ENCODE assay signal across 35 cellular contexts in the genomic region with DNA sequence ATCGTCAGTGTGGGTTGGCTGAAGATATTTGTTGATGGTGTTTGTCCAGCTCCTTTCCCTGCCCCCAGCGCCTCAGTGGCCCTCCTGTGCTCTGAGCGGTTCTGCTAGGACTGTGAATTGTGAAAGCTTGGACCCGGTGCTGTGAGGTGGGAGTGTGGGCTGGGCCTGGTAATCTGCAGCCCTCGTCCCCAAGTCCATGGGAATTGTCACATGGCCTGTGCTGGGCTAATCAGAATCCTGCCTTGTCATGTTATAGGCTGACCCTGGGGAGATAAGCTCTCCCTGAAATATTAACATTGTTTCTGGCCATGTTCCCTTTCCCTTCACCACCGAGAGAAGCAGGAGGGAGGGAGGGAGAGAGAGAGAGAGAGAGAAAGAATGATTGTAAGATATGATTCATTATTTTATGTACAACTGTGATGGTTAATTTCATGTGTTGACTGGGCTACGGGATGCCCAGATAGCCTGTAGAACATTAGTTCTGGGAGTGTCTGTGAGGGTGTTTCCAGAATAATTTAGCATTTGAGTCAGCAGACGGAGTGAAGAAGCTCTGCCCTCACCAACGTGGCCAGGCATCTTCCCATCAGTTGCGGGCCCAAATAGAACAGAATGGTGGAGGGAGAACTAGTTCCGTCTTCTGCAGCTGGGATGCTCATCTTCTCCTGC.
"Had no signal": no experiment of that assay in that cellular context is flagged by ENCODE, and none has a peak within 500 bp of the region (broad histone marks: within the 10 kb centered on the region; RNA-seq: fewer than 3 reads in every experiment).

No MANE protein-coding gene starts in this region.

- H3K4me3 ChIP-seq: ascending aorta, body of pancreas, SJCRH30, SK-N-MC had no signal

- H3K27ac ChIP-seq: ascending aorta, body of pancreas, SJCRH30, SK-N-MC had no signal

- H3K36me3 Mint-ChIP-seq: activated CD4-positive, alpha-beta memory T cell treated with anti-CD3 and anti-CD28 coated beads for 36 hours; activated naive CD8-positive, alpha-beta T cell treated with anti-CD3 and anti-CD28 coated beads for 36 hours had no signal

- H3K36me3 ChIP-seq: ascending aorta, SJCRH30 had no signal

- H3K9me3 ChIP-seq: ascending aorta, body of pancreas had no signal

- H3K4me3 Mint-ChIP-seq: activated CD4-positive, alpha-beta memory T cell treated with anti-CD3 and anti-CD28 coated beads for 36 hours; activated naive CD8-positive, alpha-beta T cell treated with anti-CD3 and anti-CD28 coated beads for 36 hours had no signal

- ATAC-seq: activated CD4-positive, CD25-positive, alpha-beta regulatory T cell treated with anti-CD3 and anti-CD28 coated beads, Interleukin-2, amount 50 U/mL, for 24 hours; body of pancreas had no signal

- H3K9me3 Mint-ChIP-seq: activated CD4-positive, alpha-beta memory T cell treated with anti-CD3 and anti-CD28 coated beads for 36 hours; activated naive CD8-positive, alpha-beta T cell treated with anti-CD3 and anti-CD28 coated beads for 36 hours had no signal

- H3K4me1 Mint-ChIP-seq: activated naive CD8-positive, alpha-beta T cell treated with anti-CD3 and anti-CD28 coated beads for 36 hours had no signal

- DNase-seq: activated CD4-positive, alpha-beta memory T cell treated with anti-CD3 and anti-CD28 coated beads for 36 hours; activated CD4-positive, alpha-beta T cell treated with anti-CD3 and anti-CD28 coated beads for 4 hours; activated CD4-positive, alpha-beta T cell treated with anti-CD3 and anti-CD28 coated beads, Interleukin-2, amount 50 U/mL, for 1 hour; activated CD8-positive, alpha-beta memory T cell treated with anti-CD3 and anti-CD28 coated beads, Interleukin-2, amount 50 U/mL, for 4 hours; activated effector memory CD4-positive, alpha-beta T cell treated with Interleukin-2 at 50 U/mL for 16 hours; activated naive CD4-positive, alpha-beta T cell; activated naive CD4-positive, alpha-beta T cell treated with anti-CD3 and anti-CD28 coated beads, Interleukin-2, amount 50 U/mL, for 16 hours; activated naive CD8-positive, alpha-beta T cell treated with anti-CD3 and anti-CD28 coated beads for 36 hours; activated T-cell treated with anti-CD3 and anti-CD28 coated beads for 4 hours; activated T-cell treated with anti-CD3 and anti-CD28 coated beads, Interleukin-2, amount 50 U/mL, for 48 hours; amygdala; caudate nucleus; cerebellar nuclear complex; Kasumi-1; KBM-7; MM.1S; MV-4-11; NCI-H1092 treated with DMSO at 0.1 percent for 48 hours; NCI-H1417 treated with DMSO at 0.1 percent for 48 hours; NCI-H187 treated with DMSO at 0.1 percent for 48 hours; NCI-H2081; NCI-H2171 treated with DMSO at 0.1 percent for 48 hours; NCI-H2227 treated with DMSO at 0.1 percent for 48 hours; NCI-H446 treated with DMSO at 0.1 percent for 48 hours; NCI-H524; NCI-H748 treated with DMSO at 0.1 percent for 48 hours; NK-92 treated with Interleukin-12 subunit alpha and Interleukin-12 subunit beta, amount 100 ng/mL, for 24 hours; Right ventricle myocardium superior; SJCRH30; T1000 had no signal

- FAIRE-seq: bronchial epithelial cell had no signal

- H3K27me3 ChIP-seq: ascending aorta, body of pancreas had no signal

- H3K4me1 ChIP-seq: ascending aorta, SJCRH30 had no signal

- H3K27ac Mint-ChIP-seq: activated CD4-positive, alpha-beta memory T cell treated with anti-CD3 and anti-CD28 coated beads for 36 hours; activated naive CD8-positive, alpha-beta T cell treated with anti-CD3 and anti-CD28 coated beads for 36 hours had no signal
